Comparison of ENCODE assay signal across 18 cellular contexts in genomic region chr5:18487928-18488480, GRCh38.
DNase-seq lines count a peak whose midpoint lies in the region; ATAC-seq and TF ChIP-seq lines count a peak whose summit lies in the region.
"Had no signal": no experiment of that assay in that cellular context is flagged by ENCODE, and none has a peak within 500 bp of the region (broad histone marks: within the 10 kb centered on the region; RNA-seq: fewer than 3 reads in every experiment).

No MANE protein-coding gene starts in this region.

- no peak overlapping the region for H3K4me3 Mint-ChIP-seq in endothelial cell (ENCODE audit: unreplicated experiment)
- H3K4me3 Mint-ChIP-seq: CD8-positive, alpha-beta memory T cell had no signal

- H3K4me1 ChIP-seq in A673 (ENCODE audit: insufficient read depth, low read length, poor library complexity, severe bottlenecking) (peaks cover 7% of the 10 kb centered on the region), heart right ventricle (no peaks in the 10 kb centered on the region)
- H3K4me1 ChIP-seq: sigmoid colon had no signal

- H3K27ac Mint-ChIP-seq in endothelial cell (ENCODE audit: unreplicated experiment) = peak overlapping the region; percentile 71
- H3K27ac Mint-ChIP-seq: CD8-positive, alpha-beta memory T cell had no signal

- ATAC-seq in GM21390 (IDR thresholded peaks at IDR 0.05; ENCODE audit: unreplicated experiment) = peak; percentile 61
- no peak for ATAC-seq in heart right ventricle

- TF ChIP-seq CTCF in A673 (conservative IDR thresholded peaks at IDR 0.05; ENCODE audit: low read depth, low read length) = no peak
- no peak for TF ChIP-seq CTCF in endothelial cell (IDR thresholded peaks at IDR 0.05; ENCODE audit: unreplicated experiment)
- no peak for TF ChIP-seq CTCF in heart right ventricle (IDR thresholded peaks at IDR 0.05)

- H3K27ac ChIP-seq in A673 (ENCODE audit: low read depth, low read length, poor library complexity, severe bottlenecking) (no peak overlapping the region), heart right ventricle (no peak overlapping the region)
- H3K27ac ChIP-seq: sigmoid colon had no signal

- H3K9me3 Mint-ChIP-seq in endothelial cell (ENCODE audit: unreplicated experiment) = no peaks in the 10 kb centered on the region

- DNase-seq in A673 (ENCODE audit: low spot score) = peak; percentile 24
- DNase-seq in NCI-H510A (lab: John Stamatoyannopoulos, UW) = peak; percentile 50
- DNase-seq in endothelial cell (ENCODE audit: low spot score) = no peak
- no peak for DNase-seq in posterior vena cava (ENCODE audit: low spot score)
- DNase-seq in NK-92 (lab: John Stamatoyannopoulos, UW; ENCODE audit: unreplicated experiment) = no peak
- no peak for DNase-seq in heart right ventricle
- DNase-seq in kidney tubule cell (ENCODE audit: low spot score) = no peak
- DNase-seq: activated CD4-positive, alpha-beta T cell treated with anti-CD3 and anti-CD28 coated beads for 4 hours; activated CD8-positive, alpha-beta memory T cell treated with anti-CD3 and anti-CD28 coated beads, Interleukin-2, amount 50 U/mL, for 4 hours; activated naive CD4-positive, alpha-beta T cell treated with Interleukin-2 at 50 U/mL for 16 hours; anterior cingulate cortex; CD8-positive, alpha-beta memory T cell; foreskin fibroblast; NCI-H446; sigmoid colon; stimulated activated CD4-positive, alpha-beta T cell treated with anti-CD3 and anti-CD28 coated beads, Interleukin-1b, Interleukin-23, amount 100 ng/mL, for 48 hours; T-helper 9 cell had no signal

- BruUV-seq in A673 (replicated peaks; lab: Mats Ljungman, UMichigan) = no TSS peak

- H3K27me3 Mint-ChIP-seq in endothelial cell (ENCODE audit: unreplicated experiment) = no peaks in the 10 kb centered on the region
- H3K27me3 Mint-ChIP-seq: CD8-positive, alpha-beta memory T cell had no signal

- no peak overlapping the region for H3K4me3 ChIP-seq in A673 (ENCODE audit: low read depth, low read length, poor library complexity, severe bottlenecking)
- H3K4me3 ChIP-seq in heart right ventricle = no peak overlapping the region
- H3K4me3 ChIP-seq: sigmoid colon had no signal

- POLR2A ChIA-PET in A673 (lab: Charles Lee; ENCODE audit: low non-redundant PET) = interaction anchor here (0.7 kb wide), 1 partner anchor 859 kb away, joined by 3 read pairs; no protein-coding TSS in a partner anchor

- H3K9me3 ChIP-seq in A673 (ENCODE audit: low read depth, low read length, poor library complexity, severe bottlenecking) = no peaks in the 10 kb centered on the region
- H3K9me3 ChIP-seq in heart right ventricle = no peaks in the 10 kb centered on the region
- H3K9me3 ChIP-seq: sigmoid colon had no signal

- H3K36me3 ChIP-seq in A673 (ENCODE audit: insufficient read depth, low read length, poor library complexity, severe bottlenecking) = no peaks in the 10 kb centered on the region
- no peaks in the 10 kb centered on the region for H3K36me3 ChIP-seq in heart right ventricle
- H3K36me3 ChIP-seq: sigmoid colon had no signal

- WGBS in heart right ventricle, 2 donors = 24 to 35% methylated on average over 4 of the region's 4 CpGs

- CTCF ChIA-PET in A673 (lab: Charles Lee) = no interaction called here

- H3K27me3 ChIP-seq in A673 (replicated peaks; ENCODE audit: insufficient read depth, low read depth, low read length, poor library complexity) (no peaks in the 10 kb centered on the region), heart right ventricle (no peaks in the 10 kb centered on the region)
- H3K27me3 ChIP-seq: sigmoid colon had no signal

- H3K4me1 Mint-ChIP-seq in endothelial cell (ENCODE audit: unreplicated experiment) = peaks cover 15% of the 10 kb centered on the region
- H3K4me1 Mint-ChIP-seq: CD8-positive, alpha-beta memory T cell had no signal

- no peaks in the 10 kb centered on the region for H3K36me3 Mint-ChIP-seq in endothelial cell (ENCODE audit: low read depth, unreplicated experiment)
- H3K36me3 Mint-ChIP-seq: CD8-positive, alpha-beta memory T cell had no signal

- intact Hi-C loops in A673 (cut with micrococcal nuclease; ENCODE audit: unreplicated experiment) = no loop called here
- intact Hi-C loops in posterior vena cava (cut with DNase I) = no loop called here
- intact Hi-C loops in heart right ventricle (cut with DNase I) = no loop called here

Comparison
In these comparisons a context has a peak if more than half of its experiments do, and no peak if none do; other contexts are left out.
1. DNase-seq: peak in A673 (single experiment) and NCI-H510A (single experiment); none in endothelial cell (single experiment), posterior vena cava (single experiment), NK-92 (single experiment), heart right ventricle (0 of 2) and kidney tubule cell (single experiment).